Comparison of ENCODE assay signal across 17 cellular contexts in genomic region chr6:124446966-124447365, GRCh38.
DNase-seq lines count a peak whose midpoint lies in the region; ATAC-seq and TF ChIP-seq lines count a peak whose summit lies in the region.
"Had no signal": no experiment of that assay in that cellular context is flagged by ENCODE, and none has a peak within 500 bp of the region (broad histone marks: within the 10 kb centered on the region; RNA-seq: fewer than 3 reads in every experiment).

No MANE protein-coding gene starts in this region.

- H3K9me3 Mint-ChIP-seq in progenitor cell of endocrine pancreas (ENCODE audit: low read depth), result no peaks in the 10 kb centered on the region
- H3K9me3 Mint-ChIP-seq: CD4-positive, alpha-beta T cell had no signal

- H3K4me3 Mint-ChIP-seq in progenitor cell of endocrine pancreas (ENCODE audit: low read depth), result no peak overlapping the region
- H3K4me3 Mint-ChIP-seq: CD14-positive monocyte; CD4-positive, alpha-beta T cell; CD8-positive, alpha-beta memory T cell; HFFc6 had no signal

- no peak overlapping the region for H3K27ac ChIP-seq in BLaER1
- no peak overlapping the region for H3K27ac ChIP-seq in BLaER1 treated with 17β-estradiol and CSF1 and Interleukin-3, amounts not matched to agents 10 nM and 100 nM
- H3K27ac ChIP-seq in Panc1 (ENCODE audit: low read length), result no peak overlapping the region

- H3K36me3 ChIP-seq in BLaER1, result no peaks in the 10 kb centered on the region
- no peaks in the 10 kb centered on the region for H3K36me3 ChIP-seq in BLaER1 treated with 17β-estradiol and CSF1 and Interleukin-3, amounts not matched to agents 10 nM and 100 nM
- no peaks in the 10 kb centered on the region for H3K36me3 ChIP-seq in Panc1 (ENCODE audit: control insufficient read depth, insufficient read depth, low read length)
- H3K36me3 ChIP-seq: HAP-1 had no signal

- H3K4me3 ChIP-seq in BLaER1, result no peak overlapping the region
- H3K4me3 ChIP-seq in BLaER1 treated with 17β-estradiol and CSF1 and Interleukin-3, amounts not matched to agents 10 nM and 100 nM, result no peak overlapping the region
- H3K4me3 ChIP-seq in Panc1 (ENCODE audit: low read depth in 2 of 2, low read length in 2 of 2), result no peak overlapping the region
- H3K4me3 ChIP-seq: HAP-1 had no signal

- H3K27ac Mint-ChIP-seq in progenitor cell of endocrine pancreas, result no peak overlapping the region
- H3K27ac Mint-ChIP-seq: CD14-positive monocyte; CD4-positive, alpha-beta T cell; CD8-positive, alpha-beta memory T cell; HFFc6 had no signal

- no peaks in the 10 kb centered on the region for H3K36me3 Mint-ChIP-seq in progenitor cell of endocrine pancreas (ENCODE audit: insufficient read depth)
- H3K36me3 Mint-ChIP-seq: CD14-positive monocyte; CD8-positive, alpha-beta memory T cell had no signal

- 0 out of 2 replicates have a peak, but pooled peaks have one; percentile 2 for TF ChIP-seq CTCF in Panc1 (IDR thresholded peaks at IDR 0.05)
- TF ChIP-seq CTCF in GM13976 (IDR thresholded peaks at IDR 0.05; ENCODE audit: borderline replicate concordance, control extremely low read depth, extremely low read depth, insufficient read depth, missing control alignments), result no peak
- no peak for TF ChIP-seq CTCF in progenitor cell of endocrine pancreas (IDR thresholded peaks at IDR 0.05; ENCODE audit: unreplicated experiment)

- H3K27me3 Mint-ChIP-seq in progenitor cell of endocrine pancreas, result no peaks in the 10 kb centered on the region
- H3K27me3 Mint-ChIP-seq: CD4-positive, alpha-beta T cell; CD8-positive, alpha-beta memory T cell had no signal

- ATAC-seq in Panc1, result no peak

- peaks cover 1% of the 10 kb centered on the region for H3K4me1 Mint-ChIP-seq in progenitor cell of endocrine pancreas (ENCODE audit: low read depth)
- H3K4me1 Mint-ChIP-seq: CD8-positive, alpha-beta memory T cell had no signal

- 0 out of 2 replicates have a peak overlapping the region, but pooled peaks have one; percentile 8 for H3K4me2 ChIP-seq in BLaER1
- H3K4me2 ChIP-seq in BLaER1 treated with 17β-estradiol and CSF1 and Interleukin-3, amounts not matched to agents 10 nM and 100 nM, result peak overlapping the region in 8 of 11 experiments; percentile 1 to 30 (median 21); a peak in 7 of 22 replicates

- no peaks in the 10 kb centered on the region for H3K9me3 ChIP-seq in BLaER1
- no peaks in the 10 kb centered on the region for H3K9me3 ChIP-seq in BLaER1 treated with 17β-estradiol and CSF1 and Interleukin-3, amounts not matched to agents 10 nM and 100 nM (replicated peaks in 1 of 11)
- H3K9me3 ChIP-seq in Panc1 (ENCODE audit: control insufficient read depth, insufficient read depth, low read depth, low read length), result no peaks in the 10 kb centered on the region
- H3K9me3 ChIP-seq: HAP-1 had no signal

- intact Hi-C loops in Panc1 (cut with micrococcal nuclease; ENCODE audit: unreplicated experiment), result no loop called here

- no peaks in the 10 kb centered on the region for H4K20me1 ChIP-seq in BLaER1
- no peaks in the 10 kb centered on the region for H4K20me1 ChIP-seq in BLaER1 treated with 17β-estradiol and CSF1 and Interleukin-3, amounts not matched to agents 10 nM and 100 nM

- peaks cover 9% of the 10 kb centered on the region for H3K4me1 ChIP-seq in BLaER1
- H3K4me1 ChIP-seq in BLaER1 treated with 17β-estradiol and CSF1 and Interleukin-3, amounts not matched to agents 10 nM and 100 nM, result peaks cover 0 to 12% (median 8%) of the 10 kb centered on the region in 10 experiments; a peak in 11 of 20 replicates
- 0 out of 2 replicates have a peak, but pooled peaks cover 4% of the 10 kb centered on the region for H3K4me1 ChIP-seq in Panc1 (ENCODE audit: control insufficient read depth, insufficient read depth, low read length)
- H3K4me1 ChIP-seq: HAP-1 had no signal

- DNase-seq in Panc1 (ENCODE audit: low read depth, low spot score) (no peak), GM13976 (ENCODE audit: low spot score) (no peak), NCI-H510A treated with DMSO at 0.1 percent for 48 hours (lab: John Stamatoyannopoulos, UW) (no peak), progenitor cell of endocrine pancreas (ENCODE audit: low spot score, unreplicated experiment) (no peak)
- DNase-seq: Calu3; CD4-positive, alpha-beta T cell; CD8-positive, alpha-beta memory T cell; COR-L47; DMS53; DMS79 treated with DMSO at 0.1 percent for 48 hours; GF-D8; GOT3; HFFc6 had no signal

- CTCF ChIA-PET in Panc1 (lab: Charles Lee), result no interaction called here

- POLR2A ChIA-PET in Panc1 (lab: Charles Lee), result no interaction called here

- in situ Hi-C loops in Panc1 (cut with HindIII; ENCODE audit: low pct_unique_long_range_greater_than_20kb, low sequenced_read_pairs) (no loop called here), GM13976 (cut with MboI; ENCODE audit: low sequenced_read_pairs, unreplicated experiment) (no loop called here)

- BruUV-seq in Panc1 (replicated peaks; lab: Mats Ljungman, UMichigan), result no TSS peak

- no peak overlapping the region for H3K9ac ChIP-seq in BLaER1
- no peak overlapping the region for H3K9ac ChIP-seq in BLaER1 treated with 17β-estradiol and CSF1 and Interleukin-3, amounts not matched to agents 10 nM and 100 nM

- no peaks in the 10 kb centered on the region for H3K27me3 ChIP-seq in BLaER1
- no peaks in the 10 kb centered on the region for H3K27me3 ChIP-seq in BLaER1 treated with 17β-estradiol and CSF1 and Interleukin-3, amounts not matched to agents 10 nM and 100 nM
- no peaks in the 10 kb centered on the region for H3K27me3 ChIP-seq in Panc1 (ENCODE audit: control insufficient read depth, insufficient read depth, low read length)
